ENCODE assay signal across 31 cellular contexts in the genomic region with DNA sequence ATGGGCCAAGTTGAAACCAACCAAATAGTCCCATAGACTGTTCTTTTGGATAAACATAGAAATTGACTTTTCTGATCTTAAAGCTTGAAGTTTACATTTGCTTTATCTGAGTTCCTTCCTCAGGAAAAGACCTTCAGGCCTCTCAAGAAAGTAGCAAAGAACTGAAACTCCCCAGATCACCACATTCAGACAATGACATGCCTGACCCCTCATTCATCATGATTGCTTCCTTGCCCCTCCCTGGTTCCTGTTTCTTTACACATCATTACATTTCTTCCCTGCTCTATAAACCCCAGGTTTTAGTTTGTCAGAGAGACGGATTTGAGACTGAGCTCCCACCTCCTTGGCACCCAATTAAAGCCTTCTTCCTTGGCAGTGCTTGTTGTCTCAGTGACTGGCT.
"Had no signal": no experiment of that assay in that cellular context is flagged by ENCODE, and none has a peak within 500 bp of the region (broad histone marks: within the 10 kb centered on the region; RNA-seq: fewer than 3 reads in every experiment).

No MANE protein-coding gene starts in this region.

- H3K27ac Mint-ChIP-seq: activated B cell treated with CpG ODN at 0.5 μM for 24 hours; activated CD4-positive, alpha-beta T cell treated with anti-CD3 and anti-CD28 coated beads, Interleukin-2, amount 10 ng/mL, durations not matched to agents 24 days and 14 days; activated CD8-positive, alpha-beta memory T cell treated with anti-CD3 and anti-CD28 coated beads, Interleukin-2, amount 10 ng/mL, durations not matched to agents 7 days and 5 days; activated naive CD8-positive, alpha-beta T cell treated with anti-CD3 and anti-CD28 coated beads, Interleukin-2, amount 50 U/mL, for 24 hours; activated T-cell treated with anti-CD3 and anti-CD28 coated beads, Interleukin-2, amount 50 U/mL, for 24 hours; activated T-helper 1 cell treated with anti-CD3 and anti-CD28 coated beads, Interleukin-12 subunit alpha, Interleukin-12 subunit beta, Interleukin-2, Interleukin-4 antibody, amounts not matched to agents 30 ng/mL and 10 ng/mL and 1 ng/mL, durations not matched to agents 14 hours and 24 hours and 36 hours; IgD-negative memory B cell had no signal

- H3K4me3 Mint-ChIP-seq: activated B cell treated with CpG ODN at 0.5 μM for 24 hours; activated CD4-positive, alpha-beta T cell treated with anti-CD3 and anti-CD28 coated beads, Interleukin-2, amount 10 ng/mL, durations not matched to agents 24 days and 14 days; activated CD8-positive, alpha-beta memory T cell treated with anti-CD3 and anti-CD28 coated beads, Interleukin-2, amount 10 ng/mL, durations not matched to agents 7 days and 5 days; activated naive CD8-positive, alpha-beta T cell treated with anti-CD3 and anti-CD28 coated beads, Interleukin-2, amount 50 U/mL, for 24 hours; activated T-cell treated with anti-CD3 and anti-CD28 coated beads, Interleukin-2, amount 50 U/mL, for 24 hours; activated T-helper 1 cell treated with anti-CD3 and anti-CD28 coated beads, Interleukin-12 subunit alpha, Interleukin-12 subunit beta, Interleukin-2, Interleukin-4 antibody, amounts not matched to agents 30 ng/mL and 10 ng/mL and 1 ng/mL, durations not matched to agents 14 hours and 24 hours and 36 hours had no signal

- ATAC-seq: activated CD8-positive, alpha-beta memory T cell treated with anti-CD3 and anti-CD28 coated beads, Interleukin-2, amount 10 ng/mL, durations not matched to agents 7 days and 5 days; activated naive CD4-positive, alpha-beta T cell treated with anti-CD3 and anti-CD28 coated beads, Interleukin-2, amount 50 U/mL, for 72 hours; activated naive CD8-positive, alpha-beta T cell treated with anti-CD3 and anti-CD28 coated beads, Interleukin-2, amount 50 U/mL, for 24 hours; body of pancreas; PC-3 had no signal

- H3K4me1 Mint-ChIP-seq: activated B cell treated with CpG ODN at 0.5 μM for 24 hours; activated CD4-positive, alpha-beta T cell treated with anti-CD3 and anti-CD28 coated beads, Interleukin-2, amount 10 ng/mL, durations not matched to agents 24 days and 14 days; activated naive CD8-positive, alpha-beta T cell treated with anti-CD3 and anti-CD28 coated beads, Interleukin-2, amount 50 U/mL, for 24 hours had no signal

- H3K36me3 Mint-ChIP-seq: activated naive CD4-positive, alpha-beta T cell treated with anti-CD3 and anti-CD28 coated beads, Interleukin-2, amount 50 U/mL, for 72 hours; IgD-negative memory B cell had no signal

- H3K27me3 Mint-ChIP-seq: activated B cell treated with CpG ODN at 0.5 μM for 24 hours; activated naive CD8-positive, alpha-beta T cell treated with anti-CD3 and anti-CD28 coated beads, Interleukin-2, amount 50 U/mL, for 24 hours; activated T-cell treated with anti-CD3 and anti-CD28 coated beads, Interleukin-2, amount 50 U/mL, for 24 hours; IgD-negative memory B cell had no signal

- DNase-seq: activated B cell treated with CpG ODN at 0.5 μM for 24 hours; activated CD4-positive, alpha-beta T cell treated with anti-CD3 and anti-CD28 coated beads for 1 hour; activated CD4-positive, alpha-beta T cell treated with anti-CD3 and anti-CD28 coated beads, Interleukin-2, amount 10 ng/mL, durations not matched to agents 24 days and 14 days; activated CD4-positive, alpha-beta T cell treated with anti-CD3 and anti-CD28 coated beads, Interleukin-2, amount 50 U/mL, for 48 hours; activated CD8-positive, alpha-beta memory T cell treated with anti-CD3 and anti-CD28 coated beads, Interleukin-2, amount 10 ng/mL, durations not matched to agents 7 days and 5 days; activated effector memory CD4-positive, alpha-beta T cell treated with Interleukin-2 at 50 U/mL for 16 hours; activated naive CD4-positive, alpha-beta T cell treated with Interleukin-2 at 50 U/mL for 16 hours; activated naive CD8-positive, alpha-beta T cell treated with anti-CD3 and anti-CD28 coated beads, Interleukin-2, amount 50 U/mL, for 24 hours; activated T-cell treated with anti-CD3 and anti-CD28 coated beads, Interleukin-2, amount 50 U/mL, for 24 hours; amniotic stem cell; body of pancreas; central memory CD4-positive, alpha-beta T cell; MM.1S; NCI-H1092 treated with DMSO at 0.1 percent for 48 hours; NCI-H1417 treated with DMSO at 0.1 percent for 48 hours; NCI-H1694; NCI-H2029; NCI-H2107; NCI-H2171 treated with DMSO at 0.1 percent for 48 hours; NCI-H226; NCI-H510A; NCI-H526 treated with DMSO at 0.1 percent for 48 hours; NCI-H82; NK-92 treated with Interleukin-12 subunit alpha and Interleukin-12 subunit beta, amount 100 ng/mL, for 24 hours; PC-3; SHP77 treated with DMSO at 0.1 percent for 48 hours; T-helper 2 cell; T1000 had no signal
